Comparison of ENCODE assay signal across 27 cellular contexts in genomic region chr12:30506411-30506810, GRCh38.
"Had no signal": no experiment of that assay in that cellular context is flagged by ENCODE, and none has a peak within 500 bp of the region (broad histone marks: within the 10 kb centered on the region; RNA-seq: fewer than 3 reads in every experiment).

No MANE protein-coding gene starts in this region.

- H3K27ac Mint-ChIP-seq: immature natural killer cell; natural killer cell treated with Interleukin-12 subunit alpha and Interleukin-12 subunit beta and Interleukin-15 and Interleukin-18, amount 100 ng/mL, for 72 hours; progenitor cell of endocrine pancreas; stimulated activated effector memory CD8-positive, alpha-beta T cell treated with anti-CD3 and anti-CD28 coated beads, Interleukin-12 subunit alpha, Interleukin-12 subunit beta, amount 100 ng/mL, for 72 hours; stimulated activated naive CD8-positive, alpha-beta T cell treated with anti-CD3 and anti-CD28 coated beads, Interleukin-15, Interleukin-2, amounts not matched to agents 100 ng/mL and 50 ng/mL, for 24 hours had no signal

- H3K4me1 ChIP-seq: lower lobe of right lung, right atrium auricular region, spleen, suprapubic skin, tibial artery, upper lobe of right lung had no signal

- H3K9me3 Mint-ChIP-seq: immature natural killer cell; natural killer cell treated with Interleukin-12 subunit alpha and Interleukin-12 subunit beta and Interleukin-15 and Interleukin-18, amount 100 ng/mL, for 72 hours; stimulated activated effector memory CD8-positive, alpha-beta T cell treated with anti-CD3 and anti-CD28 coated beads, Interleukin-12 subunit alpha, Interleukin-12 subunit beta, amount 100 ng/mL, for 72 hours; stimulated activated naive CD8-positive, alpha-beta T cell treated with anti-CD3 and anti-CD28 coated beads, Interleukin-15, Interleukin-2, amounts not matched to agents 100 ng/mL and 50 ng/mL, for 24 hours had no signal

- FAIRE-seq: islet of Langerhans, kidney, urothelium cell line had no signal

- ATAC-seq: left ventricle myocardium superior; lower lobe of right lung; mucosa of descending colon; naive thymus-derived CD4-positive, alpha-beta T cell; natural killer cell treated with Interleukin-12 subunit alpha and Interleukin-12 subunit beta and Interleukin-15 and Interleukin-18, amount 100 ng/mL, for 72 hours; sciatic nerve; stimulated activated effector memory CD8-positive, alpha-beta T cell treated with anti-CD3 and anti-CD28 coated beads, Interleukin-12 subunit alpha, Interleukin-12 subunit beta, amount 100 ng/mL, for 72 hours; upper lobe of right lung had no signal

- H3K9me3 ChIP-seq: lower lobe of right lung, mucosa of descending colon, ovary, right atrium auricular region, spleen, suprapubic skin, thoracic aorta, tibial artery, upper lobe of right lung had no signal

- H3K4me1 Mint-ChIP-seq: immature natural killer cell; naive thymus-derived CD4-positive, alpha-beta T cell; stimulated activated effector memory CD8-positive, alpha-beta T cell treated with anti-CD3 and anti-CD28 coated beads, Interleukin-12 subunit alpha, Interleukin-12 subunit beta, amount 100 ng/mL, for 72 hours had no signal

- DNase-seq: hypothalamus; immature natural killer cell; kidney; left ventricle myocardium superior; lower lobe of right lung; mammary epithelial cell; midbrain; mucosa of descending colon; naive thymus-derived CD4-positive, alpha-beta T cell; ovary; spleen; stimulated activated CD4-positive, alpha-beta T cell treated with anti-CD3 and anti-CD28 coated beads, Interleukin-4, amount 100 ng/mL, for 24 hours; stimulated activated naive CD4-positive, alpha-beta T cell; tibial artery; trophoblast cell; upper lobe of right lung had no signal

- H3K27me3 Mint-ChIP-seq: natural killer cell treated with Interleukin-12 subunit alpha and Interleukin-12 subunit beta and Interleukin-15 and Interleukin-18, amount 100 ng/mL, for 72 hours; progenitor cell of endocrine pancreas had no signal

- H3K4me3 ChIP-seq: lower lobe of right lung, mucosa of descending colon, ovary, right atrium auricular region, skin epidermis, spleen, suprapubic skin, thoracic aorta, tibial artery, upper lobe of right lung had no signal

- H3K27me3 ChIP-seq: ovary, right atrium auricular region, spleen, suprapubic skin, tibial artery, upper lobe of right lung had no signal

- H3K27ac ChIP-seq: lower lobe of right lung, ovary, right atrium auricular region, skin epidermis, suprapubic skin, thoracic aorta, tibial artery, upper lobe of right lung had no signal

- H3K4me3 Mint-ChIP-seq: immature natural killer cell; naive thymus-derived CD4-positive, alpha-beta T cell; natural killer cell treated with Interleukin-12 subunit alpha and Interleukin-12 subunit beta and Interleukin-15 and Interleukin-18, amount 100 ng/mL, for 72 hours; stimulated activated effector memory CD8-positive, alpha-beta T cell treated with anti-CD3 and anti-CD28 coated beads, Interleukin-12 subunit alpha, Interleukin-12 subunit beta, amount 100 ng/mL, for 72 hours; stimulated activated naive CD8-positive, alpha-beta T cell treated with anti-CD3 and anti-CD28 coated beads, Interleukin-15, Interleukin-2, amounts not matched to agents 100 ng/mL and 50 ng/mL, for 24 hours had no signal

- H3K36me3 Mint-ChIP-seq: immature natural killer cell; naive thymus-derived CD4-positive, alpha-beta T cell; natural killer cell treated with Interleukin-12 subunit alpha and Interleukin-12 subunit beta and Interleukin-15 and Interleukin-18, amount 100 ng/mL, for 72 hours; stimulated activated effector memory CD8-positive, alpha-beta T cell treated with anti-CD3 and anti-CD28 coated beads, Interleukin-12 subunit alpha, Interleukin-12 subunit beta, amount 100 ng/mL, for 72 hours had no signal

- H3K36me3 ChIP-seq: lower lobe of right lung, ovary, right atrium auricular region, spleen, suprapubic skin, thoracic aorta, tibial artery, upper lobe of right lung had no signal
